ENCODE assay signal across 21 cellular contexts in the genomic region with DNA sequence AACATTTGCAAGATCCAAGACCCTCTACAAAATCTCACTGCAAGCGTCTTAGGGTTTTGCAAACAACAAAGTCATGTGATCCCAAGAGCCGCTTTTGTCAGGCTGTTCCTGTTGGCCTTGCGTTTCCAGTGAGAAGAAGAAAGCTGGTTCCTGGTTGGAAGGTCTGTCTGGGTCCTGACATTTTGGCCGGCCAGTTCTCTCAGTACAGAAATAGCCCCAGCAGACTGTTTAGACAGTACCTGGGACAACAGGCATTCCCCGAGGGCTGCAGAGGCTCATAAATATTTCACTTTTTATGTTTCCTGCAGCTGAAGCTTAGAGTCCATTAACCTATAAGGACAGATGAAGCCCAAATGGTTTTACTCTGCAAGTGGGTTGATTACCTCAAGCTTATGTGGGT.
"Had no signal": no experiment of that assay in that cellular context is flagged by ENCODE, and none has a peak within 500 bp of the region (broad histone marks: within the 10 kb centered on the region; RNA-seq: fewer than 3 reads in every experiment).

No MANE protein-coding gene starts in this region.

- FAIRE-seq: TTC549 had no signal

- H3K4me3 ChIP-seq: body of pancreas, lung, neural progenitor cell, prostate gland, tibial artery had no signal

- H3K27ac Mint-ChIP-seq: activated CD8-positive, alpha-beta T cell treated with anti-CD3 and anti-CD28 coated beads, Interleukin-2, amount 10 ng/mL, durations not matched to agents 7 days and 5 days; activated T-helper 1 cell treated with anti-CD3 and anti-CD28 coated beads, Interleukin-12 subunit alpha, Interleukin-12 subunit beta, Interleukin-2, Interleukin-4 antibody, amounts not matched to agents 30 ng/mL and 10 ng/mL and 1 ng/mL, durations not matched to agents 14 hours and 24 hours and 36 hours had no signal

- H3K36me3 ChIP-seq: neural progenitor cell, prostate gland, tibial artery had no signal

- H3K9ac ChIP-seq: neural progenitor cell had no signal

- DNase-seq: activated CD4-positive, alpha-beta T cell treated with anti-CD3 and anti-CD28 coated beads for 1 hour; activated CD4-positive, alpha-beta T cell treated with anti-CD3 and anti-CD28 coated beads, Interleukin-2, amount 50 U/mL, for 1 hour; activated CD8-positive, alpha-beta T cell treated with anti-CD3 and anti-CD28 coated beads, Interleukin-2, amount 10 ng/mL, durations not matched to agents 7 days and 5 days; activated gamma-delta T cell; activated naive CD4-positive, alpha-beta T cell treated with anti-CD3 and anti-CD28 coated beads, Interleukin-2, amount 50 U/mL, for 16 hours; anterior cingulate cortex; body of pancreas; caudate nucleus; dermis blood vessel endothelial cell; effector CD8-positive, alpha-beta T cell; foreskin melanocyte; left colon; naive B cell; stimulated activated CD4-positive, alpha-beta T cell treated with anti-CD3 and anti-CD28 coated beads, Interleukin-4, amount 100 ng/mL, for 24 hours; stimulated activated naive CD8-positive, alpha-beta T cell treated with anti-CD3 and anti-CD28 coated beads, Interleukin-15, Interleukin-2, amounts not matched to agents 100 U/mL and 50 U/mL, for 24 hours; tibial artery had no signal

- ATAC-seq: activated CD8-positive, alpha-beta T cell treated with anti-CD3 and anti-CD28 coated beads, Interleukin-2, amount 10 ng/mL, durations not matched to agents 7 days and 5 days; body of pancreas; left colon; stimulated activated naive CD8-positive, alpha-beta T cell treated with anti-CD3 and anti-CD28 coated beads, Interleukin-15, Interleukin-2, amounts not matched to agents 100 U/mL and 50 U/mL, for 24 hours had no signal

- H3K9me3 Mint-ChIP-seq: activated T-helper 1 cell treated with anti-CD3 and anti-CD28 coated beads, Interleukin-12 subunit alpha, Interleukin-12 subunit beta, Interleukin-2, Interleukin-4 antibody, amounts not matched to agents 30 ng/mL and 10 ng/mL and 1 ng/mL, durations not matched to agents 14 hours and 24 hours and 36 hours; neural progenitor cell had no signal

- H3K4me3 Mint-ChIP-seq: activated CD8-positive, alpha-beta T cell treated with anti-CD3 and anti-CD28 coated beads, Interleukin-2, amount 10 ng/mL, durations not matched to agents 7 days and 5 days; activated T-helper 1 cell treated with anti-CD3 and anti-CD28 coated beads, Interleukin-12 subunit alpha, Interleukin-12 subunit beta, Interleukin-2, Interleukin-4 antibody, amounts not matched to agents 30 ng/mL and 10 ng/mL and 1 ng/mL, durations not matched to agents 14 hours and 24 hours and 36 hours; naive B cell; neural progenitor cell had no signal

- H3K9me3 ChIP-seq: body of pancreas, prostate gland, tibial artery had no signal

- H3K27me3 ChIP-seq: body of pancreas, neural progenitor cell, tibial artery had no signal

- H3K4me1 ChIP-seq: body of pancreas, neural progenitor cell had no signal

- H3K4me2 ChIP-seq: neural progenitor cell had no signal

- H2AFZ ChIP-seq: neural progenitor cell had no signal

- H3K27ac ChIP-seq: body of pancreas, neural progenitor cell, prostate gland, tibial artery had no signal
